30 cellular contexts compared by ENCODE assay signal in genomic region chr4:8297141-8297601, GRCh38. TPM values are rescaled to one million over a fixed set of nuclear protein-coding genes. Genes with fewer than 3 reads are reported as not detected.
DNase-seq lines count a peak whose midpoint lies in the region; ATAC-seq and TF ChIP-seq lines count a peak whose summit lies in the region.
"Had no signal": no experiment of that assay in that cellular context is flagged by ENCODE, and none has a peak within 500 bp of the region (broad histone marks: within the 10 kb centered on the region; RNA-seq: fewer than 3 reads in every experiment).

No MANE protein-coding gene starts in this region.

- no peak overlapping the region for H3K27ac ChIP-seq in osteoblast (ENCODE audit: low read depth, low read length)
- H3K27ac ChIP-seq: ascending aorta, C4-2B, coronary artery, GM23248, spleen, tibial artery had no signal

- no peak for DNase-seq in stimulated activated naive CD8-positive, alpha-beta T cell treated with anti-CD3 and anti-CD28 coated beads, Interleukin-15, Interleukin-2, amounts not matched to agents 100 U/mL and 50 U/mL, for 24 hours
- no peak for DNase-seq in stimulated activated naive CD8-positive, alpha-beta T cell treated with anti-CD3 and anti-CD28 coated beads, Interleukin-15, amount 100 ng/mL, for 72 hours
- DNase-seq in glutamatergic neuron (peak; percentile 5), osteoblast (ENCODE audit: insufficient read length, low spot score, missing footprints) (peak; percentile 30), AG20443 (ENCODE audit: low spot score) (no peak), GF-D8 (lab: John Stamatoyannopoulos, UW) (no peak), NCI-H82 treated with DMSO at 0.1 percent for 48 hours (lab: John Stamatoyannopoulos, UW; ENCODE audit: unreplicated experiment) (no peak)
- DNase-seq: activated CD4-positive, alpha-beta memory T cell treated with anti-CD3 and anti-CD28 coated beads, Interleukin-2, amount 10 ng/mL, durations not matched to agents 7 days and 5 days; activated CD4-positive, CD25-positive, alpha-beta regulatory T cell treated with anti-CD3 and anti-CD28 coated beads, Interleukin-2, amount 50 U/mL, for 72 hours; DMS79; effector memory CD4-positive, alpha-beta T cell; erythroblast; GM23248; Kasumi-1; NCI-H1436; NCI-H226; NCI-H526 treated with DMSO at 0.1 percent for 48 hours; SHP77 treated with DMSO at 0.1 percent for 48 hours; stimulated activated CD8-positive, alpha-beta memory T cell treated with anti-CD3 and anti-CD28 coated beads, Interleukin-4, amount 100 ng/mL, for 48 hours had no signal

- H3K9me3 ChIP-seq in osteoblast (ENCODE audit: low read depth, low read length), result no peaks in the 10 kb centered on the region
- H3K9me3 ChIP-seq: ascending aorta, Caco-2, tibial artery had no signal

- H4K20me1 ChIP-seq in osteoblast (ENCODE audit: insufficient read depth, low read length), result no peaks in the 10 kb centered on the region

- no peak overlapping the region for H3K4me3 Mint-ChIP-seq in stimulated activated naive CD8-positive, alpha-beta T cell treated with anti-CD3 and anti-CD28 coated beads, Interleukin-15, amount 100 ng/mL, for 72 hours
- H3K4me3 Mint-ChIP-seq in glutamatergic neuron (ENCODE audit: unreplicated experiment), result no peak overlapping the region
- H3K4me3 Mint-ChIP-seq: activated CD4-positive, alpha-beta memory T cell treated with anti-CD3 and anti-CD28 coated beads, Interleukin-2, amount 10 ng/mL, durations not matched to agents 7 days and 5 days; activated naive CD8-positive, alpha-beta T cell; activated T-helper 17 cell treated with anti-CD3 and anti-CD28 coated beads, Interleukin-2, amount 50 U/mL, for 72 hours; naive thymus-derived CD8-positive, alpha-beta T cell had no signal

- H3K36me3 Mint-ChIP-seq in glutamatergic neuron (ENCODE audit: unreplicated experiment), result peaks cover 13% of the 10 kb centered on the region
- H3K36me3 Mint-ChIP-seq: activated naive CD8-positive, alpha-beta T cell had no signal

- H3K36me3 ChIP-seq in osteoblast (ENCODE audit: insufficient read depth, low read length), result no peaks in the 10 kb centered on the region
- H3K36me3 ChIP-seq: ascending aorta, tibial artery had no signal

- H3K27me3 Mint-ChIP-seq in stimulated activated naive CD8-positive, alpha-beta T cell treated with anti-CD3 and anti-CD28 coated beads, Interleukin-15, amount 100 ng/mL, for 72 hours, result no peaks in the 10 kb centered on the region
- peaks cover 3% of the 10 kb centered on the region for H3K27me3 Mint-ChIP-seq in glutamatergic neuron (ENCODE audit: unreplicated experiment)

- no peak overlapping the region for H3K27ac Mint-ChIP-seq in stimulated activated naive CD8-positive, alpha-beta T cell treated with anti-CD3 and anti-CD28 coated beads, Interleukin-15, amount 100 ng/mL, for 72 hours
- H3K27ac Mint-ChIP-seq in glutamatergic neuron (ENCODE audit: unreplicated experiment), result no peak overlapping the region
- H3K27ac Mint-ChIP-seq: activated CD4-positive, alpha-beta memory T cell treated with anti-CD3 and anti-CD28 coated beads, Interleukin-2, amount 10 ng/mL, durations not matched to agents 7 days and 5 days; activated naive CD8-positive, alpha-beta T cell; activated T-helper 17 cell treated with anti-CD3 and anti-CD28 coated beads, Interleukin-2, amount 50 U/mL, for 72 hours had no signal

- H3K79me2 ChIP-seq in osteoblast (ENCODE audit: insufficient read depth, low read length), result no peaks in the 10 kb centered on the region

- H2AFZ ChIP-seq in osteoblast (ENCODE audit: low read length), result no peak overlapping the region
- H2AFZ ChIP-seq: GM23248 had no signal

- ATAC-seq in stimulated activated naive CD8-positive, alpha-beta T cell treated with anti-CD3 and anti-CD28 coated beads, Interleukin-15, Interleukin-2, amounts not matched to agents 100 U/mL and 50 U/mL, for 24 hours, result peak; percentile 30
- ATAC-seq in stimulated activated naive CD8-positive, alpha-beta T cell treated with anti-CD3 and anti-CD28 coated beads, Interleukin-15, amount 100 ng/mL, for 72 hours, result no peak
- ATAC-seq: activated T-helper 17 cell treated with anti-CD3 and anti-CD28 coated beads, Interleukin-2, amount 50 U/mL, for 72 hours; naive thymus-derived CD8-positive, alpha-beta T cell had no signal

- no peak overlapping the region for H3K4me3 ChIP-seq in osteoblast (ENCODE audit: insufficient read depth, low read length)
- H3K4me3 ChIP-seq: ascending aorta, coronary artery, GM23248, lung, spleen, tibial artery had no signal

- H3K9me3 Mint-ChIP-seq in stimulated activated naive CD8-positive, alpha-beta T cell treated with anti-CD3 and anti-CD28 coated beads, Interleukin-15, amount 100 ng/mL, for 72 hours, result peaks cover 14 to 16% of the 10 kb centered on the region in 2 donors
- H3K9me3 Mint-ChIP-seq in glutamatergic neuron (ENCODE audit: unreplicated experiment), result peaks cover 9% of the 10 kb centered on the region
- H3K9me3 Mint-ChIP-seq: activated CD4-positive, alpha-beta memory T cell treated with anti-CD3 and anti-CD28 coated beads, Interleukin-2, amount 10 ng/mL, durations not matched to agents 7 days and 5 days had no signal

- H3K4me2 ChIP-seq in osteoblast (ENCODE audit: insufficient read depth, low read length), result no peak overlapping the region

- H3K4me1 ChIP-seq in osteoblast (ENCODE audit: insufficient read depth, low read length), result no peaks in the 10 kb centered on the region
- H3K4me1 ChIP-seq: ascending aorta, Caco-2, spleen, tibial artery had no signal

- no peak for TF ChIP-seq CTCF in glutamatergic neuron (IDR thresholded peaks at IDR 0.05; ENCODE audit: partially characterized antibody, unreplicated experiment)
- no peak for TF ChIP-seq CTCF in osteoblast (IDR thresholded peaks at IDR 0.05; ENCODE audit: extremely low read depth, low read depth, low read length)

- H3K4me1 Mint-ChIP-seq in stimulated activated naive CD8-positive, alpha-beta T cell treated with anti-CD3 and anti-CD28 coated beads, Interleukin-15, amount 100 ng/mL, for 72 hours, result no peaks in the 10 kb centered on the region
- H3K4me1 Mint-ChIP-seq in glutamatergic neuron (ENCODE audit: low read depth, unreplicated experiment), result no peaks in the 10 kb centered on the region
- H3K4me1 Mint-ChIP-seq: activated CD4-positive, alpha-beta memory T cell treated with anti-CD3 and anti-CD28 coated beads, Interleukin-2, amount 10 ng/mL, durations not matched to agents 7 days and 5 days; activated T-helper 17 cell treated with anti-CD3 and anti-CD28 coated beads, Interleukin-2, amount 50 U/mL, for 72 hours had no signal

- no peaks in the 10 kb centered on the region for H3K27me3 ChIP-seq in osteoblast (ENCODE audit: insufficient read depth, low read length)
- H3K27me3 ChIP-seq: ascending aorta, tibial artery had no signal

RNA-seq across cellular contexts. Expression of gene HTRA3, which starts 27.6 kb away (rescaled TPM):
- total RNA-seq in glutamatergic neuron (ENCODE audit: unreplicated experiment), result 0.64 TPM
- total RNA-seq in osteoblast, result 4.0 and 11.5 TPM in 2 replicates
- total RNA-seq: activated CD4-positive, alpha-beta memory T cell treated with anti-CD3 and anti-CD28 coated beads, Interleukin-2, amount 10 ng/mL, durations not matched to agents 7 days and 5 days; activated T-helper 17 cell treated with anti-CD3 and anti-CD28 coated beads, Interleukin-2, amount 50 U/mL, for 72 hours; naive thymus-derived CD8-positive, alpha-beta T cell; T-helper 2 cell treated with Interferon-gamma antibody and Interleukin-4, amounts not matched to agents 100 ng/mL and 5 ng/mL, for 36 hours had no signal

Comparison
In these comparisons a context has a peak if more than half of its experiments do, and no peak if none do; other contexts are left out.
1. DNase-seq: peak in glutamatergic neuron (single experiment) and osteoblast (single experiment); none in stimulated activated naive CD8-positive, alpha-beta T cell treated with anti-CD3 and anti-CD28 coated beads, Interleukin-15, Interleukin-2, amounts not matched to agents 100 U/mL and 50 U/mL, for 24 hours (single experiment), stimulated activated naive CD8-positive, alpha-beta T cell treated with anti-CD3 and anti-CD28 coated beads, Interleukin-15, amount 100 ng/mL, for 72 hours (0 of 2), AG20443 (single experiment), GF-D8 (single experiment) and NCI-H82 treated with DMSO at 0.1 percent for 48 hours (single experiment).